Comparison of ENCODE assay signal across 13 cellular contexts in genomic region chr1:225462429-225462713, GRCh38. TPM values are rescaled to one million over a fixed set of nuclear protein-coding genes. Genes with fewer than 3 reads are reported as not detected.
A peak's percentile ranks its signal among the peaks of the same experiment; 100 is the strongest.
DNase-seq lines count a peak whose midpoint lies in the region; ATAC-seq and TF ChIP-seq lines count a peak whose summit lies in the region.
"Had no signal": no experiment of that assay in that cellular context is flagged by ENCODE, and none has a peak within 500 bp of the region (broad histone marks: within the 10 kb centered on the region; RNA-seq: fewer than 3 reads in every experiment).

No MANE protein-coding gene starts in this region.

- no peaks in the 10 kb centered on the region for H4K20me1 ChIP-seq in neural progenitor cell (ENCODE audit: low read depth)

- ATAC-seq in activated naive CD8-positive, alpha-beta T cell treated with anti-CD3 and anti-CD28 coated beads, Interleukin-2, amount 10 ng/mL, durations not matched to agents 7 days and 5 days (ENCODE audit: low read depth) = no peak
- ATAC-seq in HG03095 (IDR thresholded peaks at IDR 0.05; ENCODE audit: unreplicated experiment) (no peak), HG02588 (IDR thresholded peaks at IDR 0.05; ENCODE audit: unreplicated experiment) (no peak)
- ATAC-seq: Panc1 had no signal

- H3K9ac ChIP-seq in neural progenitor cell = no peak overlapping the region
- H3K9ac ChIP-seq: parathyroid adenoma had no signal

- POLR2A ChIA-PET in activated naive CD8-positive, alpha-beta T cell treated with anti-CD3 and anti-CD28 coated beads, Interleukin-2, amount 10 ng/mL, durations not matched to agents 7 days and 5 days (lab: Charles Lee) = interaction anchor here (12.2 kb wide), 1 partner anchor 17 kb away, joined by 226 read pairs; no protein-coding TSS in a partner anchor

- H3K4me1 ChIP-seq in neural progenitor cell = peaks cover 45% of the 10 kb centered on the region

- H3K36me3 Mint-ChIP-seq in activated naive CD8-positive, alpha-beta T cell treated with anti-CD3 and anti-CD28 coated beads, Interleukin-2, amount 10 ng/mL, durations not matched to agents 7 days and 5 days = no peaks in the 10 kb centered on the region
- H3K36me3 Mint-ChIP-seq in activated naive CD8-positive, alpha-beta T cell treated with anti-CD3 and anti-CD28 coated beads for 36 hours = no peaks in the 10 kb centered on the region
- H3K36me3 Mint-ChIP-seq in neural progenitor cell = no peaks in the 10 kb centered on the region
- H3K36me3 Mint-ChIP-seq: mesothelial cell of epicardium had no signal

- peak overlapping the region; percentile 26 for H3K27ac Mint-ChIP-seq in activated naive CD8-positive, alpha-beta T cell treated with anti-CD3 and anti-CD28 coated beads, Interleukin-2, amount 10 ng/mL, durations not matched to agents 7 days and 5 days
- no peak overlapping the region for H3K27ac Mint-ChIP-seq in activated naive CD8-positive, alpha-beta T cell treated with anti-CD3 and anti-CD28 coated beads for 36 hours
- no peak overlapping the region for H3K27ac Mint-ChIP-seq in neural progenitor cell
- H3K27ac Mint-ChIP-seq: HFFc6 had no signal

- H3K9me3 Mint-ChIP-seq in activated naive CD8-positive, alpha-beta T cell treated with anti-CD3 and anti-CD28 coated beads, Interleukin-2, amount 10 ng/mL, durations not matched to agents 7 days and 5 days = no peaks in the 10 kb centered on the region
- no peaks in the 10 kb centered on the region for H3K9me3 Mint-ChIP-seq in activated naive CD8-positive, alpha-beta T cell treated with anti-CD3 and anti-CD28 coated beads for 36 hours
- H3K9me3 Mint-ChIP-seq in neural progenitor cell = no peaks in the 10 kb centered on the region
- H3K9me3 Mint-ChIP-seq: HFFc6, mesothelial cell of epicardium had no signal

- H3K9me3 ChIP-seq in neural progenitor cell (ENCODE audit: low read depth) = no peaks in the 10 kb centered on the region

- H3K4me2 ChIP-seq in neural progenitor cell = no peak overlapping the region

- H3K4me1 Mint-ChIP-seq in activated naive CD8-positive, alpha-beta T cell treated with anti-CD3 and anti-CD28 coated beads, Interleukin-2, amount 10 ng/mL, durations not matched to agents 7 days and 5 days = peaks cover 29% of the 10 kb centered on the region
- peaks cover 28% of the 10 kb centered on the region for H3K4me1 Mint-ChIP-seq in activated naive CD8-positive, alpha-beta T cell treated with anti-CD3 and anti-CD28 coated beads for 36 hours
- peaks cover 56% of the 10 kb centered on the region for H3K4me1 Mint-ChIP-seq in neural progenitor cell

- no peaks in the 10 kb centered on the region for H3K27me3 ChIP-seq in neural progenitor cell

- H3K79me2 ChIP-seq in neural progenitor cell (ENCODE audit: low read depth) = no peaks in the 10 kb centered on the region
- H3K79me2 ChIP-seq: parathyroid adenoma had no signal

- no peak overlapping the region for H3K4me3 Mint-ChIP-seq in activated naive CD8-positive, alpha-beta T cell treated with anti-CD3 and anti-CD28 coated beads, Interleukin-2, amount 10 ng/mL, durations not matched to agents 7 days and 5 days
- no peak overlapping the region for H3K4me3 Mint-ChIP-seq in activated naive CD8-positive, alpha-beta T cell treated with anti-CD3 and anti-CD28 coated beads for 36 hours
- no peak overlapping the region for H3K4me3 Mint-ChIP-seq in neural progenitor cell
- H3K4me3 Mint-ChIP-seq: HFFc6, mesothelial cell of epicardium had no signal

- H3K27me3 Mint-ChIP-seq in activated naive CD8-positive, alpha-beta T cell treated with anti-CD3 and anti-CD28 coated beads, Interleukin-2, amount 10 ng/mL, durations not matched to agents 7 days and 5 days = no peaks in the 10 kb centered on the region
- no peaks in the 10 kb centered on the region for H3K27me3 Mint-ChIP-seq in activated naive CD8-positive, alpha-beta T cell treated with anti-CD3 and anti-CD28 coated beads for 36 hours
- peaks cover 8% of the 10 kb centered on the region for H3K27me3 Mint-ChIP-seq in neural progenitor cell (ENCODE audit: insufficient read depth, low read depth)

- H2AFZ ChIP-seq in neural progenitor cell (replicated peaks) = no peak overlapping the region
- H2AFZ ChIP-seq: parathyroid adenoma had no signal

- DNase-seq in activated naive CD8-positive, alpha-beta T cell treated with anti-CD3 and anti-CD28 coated beads, Interleukin-2, amount 10 ng/mL, durations not matched to agents 7 days and 5 days = no peak
- DNase-seq in activated naive CD8-positive, alpha-beta T cell treated with anti-CD3 and anti-CD28 coated beads for 36 hours = no peak
- peak; percentile 66 for DNase-seq in NCI-H2081 treated with DMSO at 0.1 percent for 48 hours (lab: John Stamatoyannopoulos, UW)
- DNase-seq in islet precursor cell = peak; percentile 48
- DNase-seq in neural progenitor cell (ENCODE audit: low spot score) = no peak
- DNase-seq: HFFc6; stimulated activated CD4-positive, alpha-beta T cell treated with anti-CD3 and anti-CD28 coated beads, Interleukin-12 subunit alpha, Interleukin-12 subunit beta, amount 100 ng/mL, for 4 hours had no signal

- H3K27ac ChIP-seq in neural progenitor cell = no peak overlapping the region
- H3K27ac ChIP-seq: C4-2B, parathyroid adenoma had no signal

- H3K36me3 ChIP-seq in neural progenitor cell = no peaks in the 10 kb centered on the region

- H3K4me3 ChIP-seq in neural progenitor cell = no peak overlapping the region

- H3F3A ChIP-seq in neural progenitor cell (ENCODE audit: low read depth) = peaks cover 19% of the 10 kb centered on the region

- no peak for TF ChIP-seq CTCF in neural progenitor cell (IDR thresholded peaks at IDR 0.05)

RNA-seq across cellular contexts. Expression of gene LBR, which starts 34.5 kb away (rescaled TPM):
- 100 to 1,000 TPM; 168 to 171 TPM for total RNA-seq in activated naive CD8-positive, alpha-beta T cell treated with anti-CD3 and anti-CD28 coated beads, Interleukin-2, amount 10 ng/mL, durations not matched to agents 7 days and 5 days
- 100 to 1,000 TPM; 128 to 140 TPM for total RNA-seq in activated naive CD8-positive, alpha-beta T cell treated with anti-CD3 and anti-CD28 coated beads for 36 hours
- total RNA-seq in neural progenitor cell (ENCODE audit: low replicate concordance) = 116 and 171 TPM in 2 replicates

Comparison
In these comparisons a context has a peak if more than half of its experiments do, and no peak if none do; other contexts are left out.
1. DNase-seq: peak in NCI-H2081 treated with DMSO at 0.1 percent for 48 hours (single experiment) and islet precursor cell (single experiment); none in activated naive CD8-positive, alpha-beta T cell treated with anti-CD3 and anti-CD28 coated beads, Interleukin-2, amount 10 ng/mL, durations not matched to agents 7 days and 5 days (single experiment), activated naive CD8-positive, alpha-beta T cell treated with anti-CD3 and anti-CD28 coated beads for 36 hours (single experiment) and neural progenitor cell (single experiment).